ENCODE assay signal across 16 cellular contexts in genomic region chr9:91243029-91243428, GRCh38.
A peak's percentile ranks its signal among the peaks of the same experiment; 100 is the strongest.
DNase-seq lines count a peak whose midpoint lies in the region; ATAC-seq and TF ChIP-seq lines count a peak whose summit lies in the region.
"Had no signal": no experiment of that assay in that cellular context is flagged by ENCODE, and none has a peak within 500 bp of the region (broad histone marks: within the 10 kb centered on the region; RNA-seq: fewer than 3 reads in every experiment).

No MANE protein-coding gene starts in this region.

- CTCF ChIA-PET in A673 (lab: Charles Lee): no interaction called here

- no peak overlapping the region for H3K4me3 ChIP-seq in gastrocnemius medialis
- H3K4me3 ChIP-seq in A673 (ENCODE audit: low read depth, low read length, poor library complexity, severe bottlenecking): no peak overlapping the region
- H3K4me3 ChIP-seq: BLaER1 had no signal

- no peak for TF ChIP-seq POLR2A in gastrocnemius medialis (IDR thresholded peaks at IDR 0.05)

- no TSS peak for BruUV-seq in A673 (replicated peaks; lab: Mats Ljungman, UMichigan)

- in situ Hi-C loops in gastrocnemius medialis (cut with MboI; ENCODE audit: low sequenced_read_pairs in 4 of 4): no loop called here

- ATAC-seq in gastrocnemius medialis: peak; percentile 46 to 90
- ATAC-seq in GM19328 (IDR thresholded peaks at IDR 0.05; ENCODE audit: unreplicated experiment): no peak
- ATAC-seq: HepG2 had no signal

- H3K4me1 ChIP-seq in gastrocnemius medialis: peaks cover 12 to 41% of the 10 kb centered on the region in 2 donors
- H3K4me1 ChIP-seq in A673 (ENCODE audit: insufficient read depth, low read length, poor library complexity, severe bottlenecking): no peaks in the 10 kb centered on the region
- H3K4me1 ChIP-seq: Caco-2 had no signal

- POLR2A ChIA-PET in A673 (lab: Charles Lee; ENCODE audit: low non-redundant PET): no interaction called here

- TF ChIP-seq CTCF in gastrocnemius medialis (IDR thresholded peaks at IDR 0.05 in 4 of 5, conservative IDR thresholded peaks at IDR 0.05 in 1 of 5) (no peak), HFFc6 (IDR thresholded peaks at IDR 0.05) (no peak), A673 (conservative IDR thresholded peaks at IDR 0.05; ENCODE audit: low read depth, low read length) (no peak)

- H3K36me3 ChIP-seq in gastrocnemius medialis (no peaks in the 10 kb centered on the region), A673 (ENCODE audit: insufficient read depth, low read length, poor library complexity, severe bottlenecking) (no peaks in the 10 kb centered on the region)

- no peaks in the 10 kb centered on the region for H3K27me3 Mint-ChIP-seq in HFFc6 (ENCODE audit: insufficient read depth)
- H3K27me3 Mint-ChIP-seq: CD8-positive, alpha-beta memory T cell had no signal

- intact Hi-C loops in gastrocnemius medialis (cut with DNase I; ENCODE audit: low total_unique reads) (no loop called here), A673 (cut with micrococcal nuclease; ENCODE audit: unreplicated experiment) (no loop called here)

- no peaks in the 10 kb centered on the region for H3K9me3 ChIP-seq in gastrocnemius medialis
- H3K9me3 ChIP-seq in A673 (ENCODE audit: low read depth, low read length, poor library complexity, severe bottlenecking): no peaks in the 10 kb centered on the region
- H3K9me3 ChIP-seq: BLaER1, Caco-2 had no signal

- DNase-seq in NCI-H1417 (lab: John Stamatoyannopoulos, UW) (peak; percentile 30 to 80 (median 33)), NCI-H1417 treated with DMSO at 0.1 percent for 48 hours (lab: John Stamatoyannopoulos, UW) (no peak), NCI-H146 (lab: John Stamatoyannopoulos, UW) (peak; percentile 83), NCI-H526 treated with DMSO at 0.1 percent for 48 hours (lab: John Stamatoyannopoulos, UW) (peak; percentile 26), gastrocnemius medialis (no peak), HFFc6 (no peak), A673 (ENCODE audit: low spot score) (no peak)
- DNase-seq: AML-193; Caco-2; CD8-positive, alpha-beta memory T cell; DND-41; GDM1 had no signal

- H3K27me3 ChIP-seq in gastrocnemius medialis (no peaks in the 10 kb centered on the region), A673 (replicated peaks; ENCODE audit: insufficient read depth, low read depth, low read length, poor library complexity) (no peaks in the 10 kb centered on the region)
- H3K27me3 ChIP-seq: BLaER1 had no signal

- H3K4me3 Mint-ChIP-seq in HFFc6: no peak overlapping the region
- H3K4me3 Mint-ChIP-seq: CD8-positive, alpha-beta memory T cell had no signal

- H3K27ac ChIP-seq in gastrocnemius medialis: peak overlapping the region in 2 of 4 donors; percentile 2 to 5
- no peak overlapping the region for H3K27ac ChIP-seq in A673 (ENCODE audit: low read depth, low read length, poor library complexity, severe bottlenecking)
- H3K27ac ChIP-seq: 22Rv1, BLaER1 had no signal

- H3K27ac Mint-ChIP-seq in HFFc6: no peak overlapping the region
- H3K27ac Mint-ChIP-seq: CD8-positive, alpha-beta memory T cell had no signal

- no peaks in the 10 kb centered on the region for H3K36me3 Mint-ChIP-seq in HFFc6 (ENCODE audit: low read depth)

- peaks cover 31% of the 10 kb centered on the region for H3K4me1 Mint-ChIP-seq in HFFc6 (ENCODE audit: low read depth)

- H3K9me3 Mint-ChIP-seq in HFFc6: no peaks in the 10 kb centered on the region
- H3K9me3 Mint-ChIP-seq: CD8-positive, alpha-beta memory T cell had no signal

Comparison
In these comparisons a context has a peak if more than half of its experiments do, and no peak if none do; other contexts are left out.
1. DNase-seq: peak in NCI-H1417 (3 of 3), NCI-H146 (single experiment) and NCI-H526 treated with DMSO at 0.1 percent for 48 hours (single experiment); none in NCI-H1417 treated with DMSO at 0.1 percent for 48 hours (single experiment), gastrocnemius medialis (0 of 2), HFFc6 (single experiment) and A673 (single experiment).